ENCODE assay signal across 8 cellular contexts in genomic region chr20:21048841-21049273, GRCh38. TPM values are rescaled to one million over a fixed set of nuclear protein-coding genes. Genes with fewer than 3 reads are reported as not detected.
DNase-seq lines count a peak whose midpoint lies in the region; ATAC-seq and TF ChIP-seq lines count a peak whose summit lies in the region.

No MANE protein-coding gene starts in this region.

- H3K36me3 ChIP-seq in SK-N-SH (replicated peaks in 1 of 2; ENCODE audit: control insufficient read depth in 1 of 2, insufficient read depth in 2 of 2, low read length in 1 of 2) (no peaks in the 10 kb centered on the region), lower lobe of right lung (no peaks in the 10 kb centered on the region), transverse colon (no peaks in the 10 kb centered on the region)

- no peaks in the 10 kb centered on the region for H3K9me2 ChIP-seq in SK-N-SH

- 23% methylated on average over 5 of the region's 5 CpGs for WGBS in SK-N-SH (ENCODE audit: low lambda C conversion rate)
- 65% methylated on average over 5 of the region's 5 CpGs; no CpG with 5 or more reads in 1 of the 2 donors for WGBS in transverse colon (ENCODE audit: low coverage in 1 of 2), 2 donors

- H3K4me3 ChIP-seq in HFF-Myc (replicated peaks; ENCODE audit: low read depth, low read length) = no peak overlapping the region
- H3K4me3 ChIP-seq in SK-N-SH (ENCODE audit: low read depth in 2 of 2, low read length in 1 of 2) = no peak overlapping the region; a peak in 1 of 4 replicates
- H3K4me3 ChIP-seq in lower lobe of right lung = no peak overlapping the region
- no peak overlapping the region for H3K4me3 ChIP-seq in transverse colon

- H3K9me3 Mint-ChIP-seq in activated naive CD8-positive, alpha-beta T cell treated with anti-CD3 and anti-CD28 coated beads, Interleukin-2, amount 50 U/mL, for 24 hours = no peaks in the 10 kb centered on the region

- no peak overlapping the region for H3K9ac ChIP-seq in SK-N-SH

- DNase-seq in DMS53 treated with DMSO at 0.1 percent for 48 hours (lab: John Stamatoyannopoulos, UW; ENCODE audit: unreplicated experiment) (peak; percentile 38), HFF-Myc (ENCODE audit: extremely low read depth, low read depth) (no peak), SK-N-SH (peak; percentile 45), lower lobe of right lung (peak; percentile 52), transverse colon (peak; percentile 28), kidney glomerular epithelial cell (lab: John Stamatoyannopoulos, UW) (no peak)
- DNase-seq in activated naive CD8-positive, alpha-beta T cell treated with anti-CD3 and anti-CD28 coated beads, Interleukin-2, amount 50 U/mL, for 24 hours = peak; percentile 69

- no peak overlapping the region for H2AFZ ChIP-seq in SK-N-SH (ENCODE audit: low read depth)

- 0 out of 2 replicates have a peak, but pooled peaks have one; percentile 26 for TF ChIP-seq RAD21 in SK-N-SH (IDR thresholded peaks at IDR 0.05; ENCODE audit: low read length)

- peaks cover 18% of the 10 kb centered on the region for H3K27me3 Mint-ChIP-seq in activated naive CD8-positive, alpha-beta T cell treated with anti-CD3 and anti-CD28 coated beads, Interleukin-2, amount 50 U/mL, for 24 hours

- no peaks in the 10 kb centered on the region for H3K9me3 ChIP-seq in SK-N-SH
- H3K9me3 ChIP-seq in lower lobe of right lung = no peaks in the 10 kb centered on the region
- no peaks in the 10 kb centered on the region for H3K9me3 ChIP-seq in transverse colon

- CTCF ChIA-PET in SK-N-SH (lab: Yijun Ruan, JAX) = interaction anchor here (0.7 to 3.6 kb wide), 13 partner anchors 8 to 457 kb away, joined by 3 to 19 read pairs (median 4); no protein-coding TSS in a partner anchor

- H3K27ac ChIP-seq in SK-N-SH (ENCODE audit: low read depth in 2 of 2, low read length in 1 of 2) (no peak overlapping the region), lower lobe of right lung (no peak overlapping the region), transverse colon (no peak overlapping the region)

- POLR2A ChIA-PET in SK-N-SH (lab: Yijun Ruan, JAX) = no interaction called here

- H3K27ac Mint-ChIP-seq in activated naive CD8-positive, alpha-beta T cell treated with anti-CD3 and anti-CD28 coated beads, Interleukin-2, amount 50 U/mL, for 24 hours = no peak overlapping the region

- TF ChIP-seq CTCF in HFF-Myc (IDR thresholded peaks at IDR 0.05; ENCODE audit: low read depth, low read length, missing control alignments) = peak; percentile 63
- TF ChIP-seq CTCF in SK-N-SH (IDR thresholded peaks at IDR 0.05) = peak; percentile 66
- peak; percentile 62 for TF ChIP-seq CTCF in lower lobe of right lung (IDR thresholded peaks at IDR 0.05)
- peak; percentile 36 to 72 (median 51) for TF ChIP-seq CTCF in transverse colon (IDR thresholded peaks at IDR 0.05)

- H3K36me3 Mint-ChIP-seq in activated naive CD8-positive, alpha-beta T cell treated with anti-CD3 and anti-CD28 coated beads, Interleukin-2, amount 50 U/mL, for 24 hours (ENCODE audit: low read depth) = no peaks in the 10 kb centered on the region

- peak; percentile 41 for ATAC-seq in activated naive CD8-positive, alpha-beta T cell treated with anti-CD3 and anti-CD28 coated beads, Interleukin-2, amount 50 U/mL, for 24 hours
- ATAC-seq in lower lobe of right lung = peak; percentile 66 to 75
- ATAC-seq in GM18511 (IDR thresholded peaks at IDR 0.05; ENCODE audit: unreplicated experiment) = no peak

- TF ChIP-seq POLR2A in transverse colon (IDR thresholded peaks at IDR 0.05) = no peak

- H3F3A ChIP-seq in SK-N-SH (replicated peaks; ENCODE audit: insufficient read depth) = no peaks in the 10 kb centered on the region

- no peaks in the 10 kb centered on the region for H4K20me1 ChIP-seq in SK-N-SH (ENCODE audit: insufficient read depth)

- no peak overlapping the region for H3K4me2 ChIP-seq in SK-N-SH

- H3K4me1 ChIP-seq in SK-N-SH (ENCODE audit: control insufficient read depth in 1 of 2, insufficient read depth in 2 of 2, low read depth in 1 of 2, low read length in 1 of 2) (no peaks in the 10 kb centered on the region; a peak in 1 of 4 replicates), lower lobe of right lung (no peaks in the 10 kb centered on the region), transverse colon (no peaks in the 10 kb centered on the region)

- no peaks in the 10 kb centered on the region for H3K79me2 ChIP-seq in SK-N-SH (ENCODE audit: insufficient read depth)

- no peaks in the 10 kb centered on the region; the same call in 1 of the 2 replicates for H3K27me3 ChIP-seq in SK-N-SH (ENCODE audit: insufficient read depth)
- peaks cover 16% of the 10 kb centered on the region for H3K27me3 ChIP-seq in lower lobe of right lung (ENCODE audit: low read depth)
- H3K27me3 ChIP-seq in transverse colon = peaks cover 7% of the 10 kb centered on the region

- no peak overlapping the region for H3K4me3 Mint-ChIP-seq in activated naive CD8-positive, alpha-beta T cell treated with anti-CD3 and anti-CD28 coated beads, Interleukin-2, amount 50 U/mL, for 24 hours

- intact Hi-C loops in lower lobe of right lung (cut with DNase I) (no loop called here), transverse colon (cut with DNase I; ENCODE audit: low total_unique reads) (loop anchor here (2.0 kb wide), 1 partner anchor 50 kb away; no protein-coding TSS in a partner anchor)

- in situ Hi-C loops in transverse colon (cut with MboI; ENCODE audit: low pct_ligation_motif_present in 1 of 4, low pct_unique_long_range_greater_than_20kb in 1 of 4, low sequenced_read_pairs in 3 of 4) = no loop called here

- H3K4me1 Mint-ChIP-seq in activated naive CD8-positive, alpha-beta T cell treated with anti-CD3 and anti-CD28 coated beads, Interleukin-2, amount 50 U/mL, for 24 hours = no peaks in the 10 kb centered on the region

- TF ChIP-seq EP300 in SK-N-SH (IDR thresholded peaks at IDR 0.05; ENCODE audit: borderline replicate concordance in 1 of 2, low read depth in 1 of 2, low read length in 1 of 2) (no peak), transverse colon (IDR thresholded peaks at IDR 0.05; ENCODE audit: low read depth) (no peak)

TF ChIP-seq in SK-N-SH, 30 proteins besides CTCF, POLR2A, EP300 and RAD21:
- TF ChIP-seq JUND (IDR thresholded peaks at IDR 0.05) (no peak), FOXM1 (IDR thresholded peaks at IDR 0.05; ENCODE audit: low read depth) (no peak)

RNA-seq across cellular contexts. Expression of gene LINC00237, which starts 57.3 kb away (rescaled TPM):
- not detected in 2 replicates for polyA plus RNA-seq in SK-N-SH (2012; rRNA removed)
- not detected in 2 replicates for polyA plus RNA-seq in SK-N-SH (2012; cell fraction: cytosol; rRNA removed)
- polyA plus RNA-seq in SK-N-SH (2012; cell fraction: nucleus; rRNA removed) = not detected in 2 replicates
- total RNA-seq in lower lobe of right lung (not detected), transverse colon (not detected)

Comparison
In these comparisons a context has a peak if more than half of its experiments do, and no peak if none do; other contexts are left out.
1. DNase-seq: peak in DMS53 treated with DMSO at 0.1 percent for 48 hours (single experiment), SK-N-SH (single experiment), activated naive CD8-positive, alpha-beta T cell treated with anti-CD3 and anti-CD28 coated beads, Interleukin-2, amount 50 U/mL, for 24 hours (single experiment), lower lobe of right lung (single experiment) and transverse colon (single experiment); none in HFF-Myc (single experiment) and kidney glomerular epithelial cell (single experiment).
2. Peak in every context shown above with its lines, with median percentiles within 50 percentile points of each other: CTCF ChIP-seq.